Comparison of ENCODE assay signal across 18 cellular contexts in the genomic region with DNA sequence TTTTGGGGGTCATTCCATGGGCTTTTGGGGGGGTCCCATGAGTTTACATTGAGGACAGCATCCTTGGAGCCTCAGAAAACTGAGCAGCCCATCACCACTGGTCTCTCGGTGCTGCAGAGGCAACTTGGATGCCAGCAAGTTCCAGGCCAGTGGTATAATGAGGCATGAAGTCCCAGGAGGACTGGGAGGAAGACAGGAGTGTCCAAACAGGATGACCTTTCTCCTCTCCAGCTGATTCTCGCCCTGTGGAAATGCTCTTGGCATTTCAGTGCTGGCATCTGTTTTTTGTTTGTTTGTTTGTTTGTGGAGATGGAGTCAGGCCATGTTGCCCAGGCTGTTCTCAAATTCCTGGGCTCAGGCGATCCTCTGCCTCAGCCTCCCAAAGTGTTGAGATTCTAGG.
"Had no signal": no experiment of that assay in that cellular context is flagged by ENCODE, and none has a peak within 500 bp of the region (broad histone marks: within the 10 kb centered on the region; RNA-seq: fewer than 3 reads in every experiment).

No MANE protein-coding gene starts in this region.

- H3K4me3 ChIP-seq: gastrocnemius medialis, heart left ventricle, skin epidermis, tibial artery had no signal

- H3K36me3 ChIP-seq: gastrocnemius medialis, heart left ventricle, tibial artery, WERI-Rb-1 had no signal

- ATAC-seq: effector memory CD8-positive, alpha-beta T cell; gastrocnemius medialis; heart left ventricle had no signal

- DNase-seq: activated CD4-positive, alpha-beta T cell treated with anti-CD3 and anti-CD28 coated beads for 4 hours; activated CD8-positive, alpha-beta memory T cell treated with anti-CD3 and anti-CD28 coated beads for 24 hours; activated naive CD4-positive, alpha-beta T cell; dermis blood vessel endothelial cell; effector memory CD8-positive, alpha-beta T cell; gastrocnemius medialis; heart left ventricle; mammary epithelial cell; nucleus accumbens; posterior cingulate gyrus; stimulated activated CD4-positive, alpha-beta T cell treated with anti-CD3 and anti-CD28 coated beads, Interleukin-15, amount 100 ng/mL, for 24 hours; stimulated activated CD4-positive, alpha-beta T cell treated with anti-CD3 and anti-CD28 coated beads, Interleukin-4, amount 100 ng/mL, for 1 hour; stimulated activated naive CD4-positive, alpha-beta T cell; T-helper 1 cell; tibial artery; WERI-Rb-1 had no signal

- H3K4me3 Mint-ChIP-seq: activated T-helper 1 cell treated with anti-CD3 and anti-CD28 coated beads, Interleukin-12 subunit alpha, Interleukin-12 subunit beta, Interleukin-2, Interleukin-4 antibody, amounts not matched to agents 30 ng/mL and 10 ng/mL and 1 ng/mL, durations not matched to agents 14 hours and 24 hours and 36 hours; effector memory CD8-positive, alpha-beta T cell had no signal

- H3K9me3 ChIP-seq: gastrocnemius medialis, heart left ventricle, tibial artery had no signal

- H3K27ac ChIP-seq: gastrocnemius medialis, tibial artery, WERI-Rb-1 had no signal

- H3K27me3 ChIP-seq: gastrocnemius medialis, heart left ventricle, tibial artery had no signal

- H3K9me3 Mint-ChIP-seq: effector memory CD8-positive, alpha-beta T cell had no signal

- H3K27me3 Mint-ChIP-seq: effector memory CD8-positive, alpha-beta T cell had no signal
